In the genomic region with DNA sequence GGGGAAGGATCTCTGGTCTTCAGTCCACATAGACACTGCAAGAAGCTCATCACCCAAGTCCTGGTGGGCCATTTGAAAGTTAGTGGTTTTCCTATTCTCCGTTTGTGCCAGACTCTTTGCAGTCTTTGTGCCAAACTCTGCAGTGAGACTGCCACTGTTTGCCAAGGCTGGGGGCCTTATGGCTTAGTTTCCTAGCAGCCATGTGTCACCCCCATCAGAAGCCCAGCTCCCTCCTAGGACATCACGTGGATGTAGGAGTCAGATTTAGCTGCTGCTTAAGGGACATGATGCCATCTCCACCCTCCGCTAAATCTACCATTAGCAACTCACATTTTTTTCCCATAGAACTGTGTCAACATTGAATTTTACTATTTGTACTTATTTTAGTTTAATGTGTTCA, we compare ENCODE assay signal across 22 cellular contexts.
"Had no signal": no experiment of that assay in that cellular context is flagged by ENCODE, and none has a peak within 500 bp of the region (broad histone marks: within the 10 kb centered on the region; RNA-seq: fewer than 3 reads in every experiment).

No MANE protein-coding gene starts in this region.

- H3K9me3 ChIP-seq: body of pancreas, gastrocnemius medialis, left ventricle myocardium inferior, neutrophil, ovary, psoas muscle, sigmoid colon, uterus had no signal

- H3K27me3 ChIP-seq: body of pancreas, ovary, uterus had no signal

- DNase-seq: activated CD4-positive, alpha-beta T cell treated with anti-CD3 and anti-CD28 coated beads for 36 hours; activated CD4-positive, CD25-positive, alpha-beta regulatory T cell; activated CD8-positive, alpha-beta memory T cell treated with anti-CD3 and anti-CD28 coated beads, Interleukin-2, amount 10 ng/mL, durations not matched to agents 7 days and 5 days; activated CD8-positive, alpha-beta T cell treated with anti-CD3 and anti-CD28 coated beads, Interleukin-2, amount 10 ng/mL, durations not matched to agents 7 days and 5 days; activated T-cell treated with anti-CD3 and anti-CD28 coated beads, Interleukin-2, amount 50 U/mL, for 48 hours; body of pancreas; gastrocnemius medialis; glutamatergic neuron; islet precursor cell; left ventricle myocardium inferior; nephron progenitor cell; ovary; psoas muscle; sigmoid colon; small intestine; stimulated activated CD4-positive, alpha-beta T cell treated with anti-CD3 and anti-CD28 coated beads, Interleukin-4, amount 100 ng/mL, for 24 hours; T-helper 1 cell; uterus had no signal

- H3K36me3 ChIP-seq: cardiac muscle cell, gastrocnemius medialis, left ventricle myocardium inferior, neutrophil, ovary, sigmoid colon, uterus had no signal

- H3K27ac ChIP-seq: body of pancreas, cardiac muscle cell, epithelial cell of prostate, gastrocnemius medialis, left ventricle myocardium inferior, neutrophil, ovary, psoas muscle, sigmoid colon, uterus had no signal

- H3K4me3 ChIP-seq: body of pancreas, cardiac muscle cell, gastrocnemius medialis, left ventricle myocardium inferior, lung, ovary, psoas muscle, sigmoid colon, uterus had no signal

- H3K4me1 ChIP-seq: gastrocnemius medialis, psoas muscle, sigmoid colon, uterus had no signal
